In the genomic region with DNA sequence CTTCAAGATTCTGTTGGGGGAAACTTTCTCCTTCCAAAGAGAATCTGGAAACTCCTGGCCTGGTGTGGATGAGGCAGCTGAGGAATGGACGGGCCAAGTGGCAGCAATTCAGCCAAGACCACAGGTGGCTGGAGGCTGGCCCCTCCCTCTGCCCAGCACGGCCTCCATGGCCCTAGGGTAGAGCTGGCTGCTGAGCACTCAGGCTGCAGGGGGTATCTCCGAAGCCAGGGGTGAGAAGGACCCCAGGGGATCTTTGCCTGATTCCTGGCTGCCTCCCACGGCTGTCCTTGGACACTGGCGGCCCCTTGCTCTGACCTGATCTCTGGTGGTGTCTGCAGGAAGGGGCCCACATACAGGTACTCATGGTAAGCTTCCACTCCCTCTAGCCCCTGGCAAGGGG, we compare ENCODE assay signal across 11 cellular contexts. TPM values are rescaled to one million over a fixed set of nuclear protein-coding genes. Genes with fewer than 3 reads are reported as not detected.
"Had no signal": no experiment of that assay in that cellular context is flagged by ENCODE, and none has a peak within 500 bp of the region (broad histone marks: within the 10 kb centered on the region; RNA-seq: fewer than 3 reads in every experiment).

No MANE protein-coding gene starts in this region.

- H3K4me3 Mint-ChIP-seq: HFFc6 had no signal

- H2AFZ ChIP-seq: GM23248 had no signal

- H3K4me1 ChIP-seq: HAP-1 had no signal

- H3K9me3 Mint-ChIP-seq: HFFc6 had no signal

- H3K9me3 ChIP-seq: HAP-1 had no signal

- H3K27ac Mint-ChIP-seq: HFFc6 had no signal

- H3K9ac ChIP-seq: GM23248 had no signal

- H3K4me3 ChIP-seq: GM23248, HAP-1, K562 had no signal

- H3K27ac ChIP-seq: GM23248, HL-60 had no signal

- DNase-seq: GM23248, GOT3, H7, HFFc6, KG1 had no signal

- H3K36me3 ChIP-seq: HAP-1 had no signal

RNA-seq across cellular contexts. Expression of gene GRM4, which starts 39.0 kb away (rescaled TPM):
- total RNA-seq: H4, HepG2, HT1080 had no signal
- polyA plus RNA-seq: HepG2, K562 had no signal
